Comparison of ENCODE assay signal across 24 cellular contexts in genomic region chr12:38695057-38695456, GRCh38.
A peak's percentile ranks its signal among the peaks of the same experiment; 100 is the strongest.
DNase-seq lines count a peak whose midpoint lies in the region; ATAC-seq and TF ChIP-seq lines count a peak whose summit lies in the region.
"Had no signal": no experiment of that assay in that cellular context is flagged by ENCODE, and none has a peak within 500 bp of the region (broad histone marks: within the 10 kb centered on the region; RNA-seq: fewer than 3 reads in every experiment).

No MANE protein-coding gene starts in this region.

- DNase-seq in DMS53 (lab: John Stamatoyannopoulos, UW) (peak; percentile 26), DMS53 treated with DMSO at 0.1 percent for 48 hours (lab: John Stamatoyannopoulos, UW; ENCODE audit: unreplicated experiment) (no peak), ELF-1 (ENCODE audit: low read depth, low spot score) (peak; percentile 3), WTC11 (ENCODE audit: low spot score) (no peak), GOT3 (lab: John Stamatoyannopoulos, UW) (no peak), substantia nigra (lab: John Stamatoyannopoulos, UW) (no peak), NCI-H1092 treated with DMSO at 0.1 percent for 48 hours (lab: John Stamatoyannopoulos, UW) (no peak)
- DNase-seq: ACHN; BE2C; C1 segment of cervical spinal cord; CD4-positive, alpha-beta memory T cell; CD4-positive, CD25-positive, alpha-beta regulatory T cell; CD8-positive, alpha-beta memory T cell; COR-L47; DMS 273 treated with DMSO at 0.1 percent for 48 hours; DMS153; DMS79; DND-41; EL; GF-D8 had no signal

- H3K9me3 ChIP-seq in HUES48 (ENCODE audit: control insufficient read depth, insufficient read depth, low read length), result no peaks in the 10 kb centered on the region
- H3K9me3 ChIP-seq: BE2C, BLaER1 had no signal

- H3K27ac Mint-ChIP-seq in WTC11, result 0 out of 2 replicates have a peak overlapping the region, but pooled peaks have one; percentile 24
- H3K27ac Mint-ChIP-seq: CD4-positive, alpha-beta memory T cell; CD4-positive, CD25-positive, alpha-beta regulatory T cell had no signal

- TF ChIP-seq CTCF in WTC11 (IDR thresholded peaks at IDR 0.05), result no peak

- ATAC-seq in WTC11, result peak; percentile 43

- H3K27me3 ChIP-seq in HUES48 (ENCODE audit: control insufficient read depth, insufficient read depth, low read length), result no peaks in the 10 kb centered on the region
- H3K27me3 ChIP-seq: BE2C, BLaER1 had no signal

- H3K9ac ChIP-seq in HUES48 (ENCODE audit: low read depth, low read length), result no peak overlapping the region
- H3K9ac ChIP-seq: BLaER1 had no signal

- H3K27me3 Mint-ChIP-seq in WTC11 (ENCODE audit: low read depth), result no peaks in the 10 kb centered on the region
- H3K27me3 Mint-ChIP-seq: CD4-positive, alpha-beta memory T cell; CD4-positive, CD25-positive, alpha-beta regulatory T cell; CD8-positive, alpha-beta memory T cell had no signal

- peaks cover 19% of the 10 kb centered on the region for H3K4me1 Mint-ChIP-seq in WTC11
- H3K4me1 Mint-ChIP-seq: CD4-positive, alpha-beta memory T cell; CD8-positive, alpha-beta memory T cell had no signal

- CTCF ChIA-PET in WTC11 (lab: Charles Lee), result interaction anchor here (0.7 to 1.3 kb wide), 2 partner anchors 211 to 226 kb away, joined by 3 read pairs; no protein-coding TSS in a partner anchor

- no peak overlapping the region for H3K4me3 ChIP-seq in HUES48 (ENCODE audit: low read depth, low read length)
- H3K4me3 ChIP-seq: BLaER1 had no signal

- POLR2A ChIA-PET in WTC11 (lab: Charles Lee), result no interaction called here

- no peaks in the 10 kb centered on the region for H3K36me3 Mint-ChIP-seq in WTC11

- H3K36me3 ChIP-seq in HUES48 (ENCODE audit: control insufficient read depth, insufficient read depth, low read length), result no peaks in the 10 kb centered on the region
- H3K36me3 ChIP-seq: BLaER1 had no signal

- peak overlapping the region; percentile 49 for H3K27ac ChIP-seq in HUES48 (ENCODE audit: low read depth, low read length)
- no peak overlapping the region for H3K27ac ChIP-seq in substantia nigra (ENCODE audit: low read depth, low read length, poor library complexity, severe bottlenecking)
- H3K27ac ChIP-seq: 22Rv1, BLaER1 had no signal

- H3K4me3 Mint-ChIP-seq in WTC11, result no peak overlapping the region
- H3K4me3 Mint-ChIP-seq: CD14-positive monocyte; CD4-positive, alpha-beta memory T cell; CD4-positive, CD25-positive, alpha-beta regulatory T cell; CD8-positive, alpha-beta memory T cell had no signal

- H3K9me3 Mint-ChIP-seq in WTC11, result peaks cover 9% of the 10 kb centered on the region; the same call in 1 of the 2 replicates

- peaks cover 11% of the 10 kb centered on the region for H3K4me1 ChIP-seq in HUES48 (ENCODE audit: control insufficient read depth, insufficient read depth, low read length)
- H3K4me1 ChIP-seq: BE2C, BLaER1 had no signal

TF ChIP-seq in WTC11, 78 proteins besides CTCF, POLR2A, EP300 and RAD21:
- TF ChIP-seq ETV6 (CRISPR knock-in tag; IDR thresholded peaks at IDR 0.05), result no peak
- no peak for TF ChIP-seq ZNF138 (CRISPR knock-in tag; conservative IDR thresholded peaks at IDR 0.05)
- no peak for TF ChIP-seq GABPB1 (CRISPR knock-in tag; IDR thresholded peaks at IDR 0.05)
- no peak for TF ChIP-seq PRDM15 (CRISPR knock-in tag; IDR thresholded peaks at IDR 0.05)
- no peak for TF ChIP-seq AFF4 (CRISPR knock-in tag; IDR thresholded peaks at IDR 0.05; ENCODE audit: borderline replicate concordance)
- TF ChIP-seq ZNF317 (CRISPR knock-in tag; IDR thresholded peaks at IDR 0.05; ENCODE audit: borderline replicate concordance, low read depth), result no peak
- no peak for TF ChIP-seq ZNF121 (CRISPR knock-in tag; IDR thresholded peaks at IDR 0.05)
- no peak for TF ChIP-seq ZNF416 (CRISPR knock-in tag; IDR thresholded peaks at IDR 0.05)
- TF ChIP-seq E2F5 (CRISPR knock-in tag; IDR thresholded peaks at IDR 0.05), result no peak
- TF ChIP-seq TEAD4 (CRISPR knock-in tag; IDR thresholded peaks at IDR 0.05), result no peak
- no peak for TF ChIP-seq E2F1 (CRISPR knock-in tag; IDR thresholded peaks at IDR 0.05)
- TF ChIP-seq CDX4 (CRISPR knock-in tag; IDR thresholded peaks at IDR 0.05; ENCODE audit: borderline replicate concordance), result no peak
- no peak for TF ChIP-seq SMAD3 (CRISPR knock-in tag; IDR thresholded peaks at IDR 0.05; ENCODE audit: borderline replicate concordance)
TF ChIP-seq in WTC11: peak in this region for 0.

Comparison
In these comparisons a context has a peak if more than half of its experiments do, and no peak if none do; other contexts are left out.
1. DNase-seq: peak in DMS53 (single experiment) and ELF-1 (single experiment); none in DMS53 treated with DMSO at 0.1 percent for 48 hours (single experiment), WTC11 (single experiment), GOT3 (single experiment), substantia nigra (0 of 49) and NCI-H1092 treated with DMSO at 0.1 percent for 48 hours (single experiment).